ENCODE assay signal across 10 cellular contexts in the genomic region with DNA sequence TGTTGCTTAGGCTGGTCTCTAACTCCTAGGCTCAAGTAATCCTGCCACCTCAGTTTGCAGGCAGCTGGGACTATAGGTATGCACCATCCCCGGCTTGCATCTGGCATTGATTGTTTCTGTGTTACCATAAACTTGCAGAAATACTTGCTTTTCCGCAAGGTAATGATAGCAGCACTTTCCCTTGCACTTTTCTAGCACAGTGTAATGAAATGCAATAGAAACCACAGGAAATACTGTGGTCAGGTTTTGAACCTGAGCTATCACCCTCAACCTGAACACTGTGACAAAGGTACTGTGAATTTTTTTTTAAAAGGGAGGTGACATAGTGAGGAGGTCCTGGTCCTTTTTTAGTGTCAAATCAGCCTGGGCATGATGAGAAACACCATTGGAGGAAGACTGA. TPM values are rescaled to one million over a fixed set of nuclear protein-coding genes. Genes with fewer than 3 reads are reported as not detected.
DNase-seq lines count a peak whose midpoint lies in the region; ATAC-seq and TF ChIP-seq lines count a peak whose summit lies in the region.
"Had no signal": no experiment of that assay in that cellular context is flagged by ENCODE, and none has a peak within 500 bp of the region (broad histone marks: within the 10 kb centered on the region; RNA-seq: fewer than 3 reads in every experiment).

No MANE protein-coding gene starts in this region.

- H3F3A ChIP-seq in smooth muscle cell (ENCODE audit: low read depth), result no peaks in the 10 kb centered on the region

- H3K9me3 ChIP-seq in smooth muscle cell (replicated peaks; ENCODE audit: low read depth), result no peaks in the 10 kb centered on the region
- no peaks in the 10 kb centered on the region for H3K9me3 ChIP-seq in vagina
- H3K9me3 ChIP-seq in tibial artery, result no peaks in the 10 kb centered on the region
- H3K9me3 ChIP-seq: heart right ventricle had no signal

- DNase-seq in activated T-helper 1 cell treated with anti-CD3 and anti-CD28 coated beads, Interleukin-12 subunit alpha, Interleukin-12 subunit beta, Interleukin-2, Interleukin-4 antibody, amounts not matched to agents 30 ng/mL and 10 ng/mL and 1 ng/mL, durations not matched to agents 14 hours and 24 hours and 36 hours (ENCODE audit: low spot score), result peak; percentile 42
- DNase-seq in smooth muscle cell (lab: John Stamatoyannopoulos, UW; ENCODE audit: unreplicated experiment) (no peak), vagina (ENCODE audit: extremely low spot score in 2 of 2) (no peak), midbrain (lab: John Stamatoyannopoulos, UW) (no peak), tibial artery (no peak)
- DNase-seq: heart right ventricle, NCI-H524 treated with DMSO at 0.1 percent for 48 hours had no signal

- peak; percentile 88 for ATAC-seq in GM18502 (IDR thresholded peaks at IDR 0.05; ENCODE audit: poor library complexity, unreplicated experiment)
- peak; percentile 69 for ATAC-seq in GM19467 (IDR thresholded peaks at IDR 0.05; ENCODE audit: unreplicated experiment)
- peak; percentile 81 for ATAC-seq in HG03432 (IDR thresholded peaks at IDR 0.05; ENCODE audit: unreplicated experiment)

- H3K27me3 Mint-ChIP-seq in activated T-helper 1 cell treated with anti-CD3 and anti-CD28 coated beads, Interleukin-12 subunit alpha, Interleukin-12 subunit beta, Interleukin-2, Interleukin-4 antibody, amounts not matched to agents 30 ng/mL and 10 ng/mL and 1 ng/mL, durations not matched to agents 14 hours and 24 hours and 36 hours (ENCODE audit: insufficient read depth), result no peaks in the 10 kb centered on the region

- H3K79me2 ChIP-seq in smooth muscle cell (ENCODE audit: low read depth), result no peaks in the 10 kb centered on the region

- H3K4me3 ChIP-seq in smooth muscle cell (no peak overlapping the region), vagina (no peak overlapping the region), tibial artery (no peak overlapping the region)
- H3K4me3 ChIP-seq: heart right ventricle had no signal

- 75% methylated on average over 2 of the region's 2 CpGs for WGBS in smooth muscle cell (ENCODE audit: low lambda C conversion rate)

- peak overlapping the region; percentile 8 for H3K27ac Mint-ChIP-seq in activated T-helper 1 cell treated with anti-CD3 and anti-CD28 coated beads, Interleukin-12 subunit alpha, Interleukin-12 subunit beta, Interleukin-2, Interleukin-4 antibody, amounts not matched to agents 30 ng/mL and 10 ng/mL and 1 ng/mL, durations not matched to agents 14 hours and 24 hours and 36 hours

- peaks cover 69% of the 10 kb centered on the region for H3K4me1 Mint-ChIP-seq in activated T-helper 1 cell treated with anti-CD3 and anti-CD28 coated beads, Interleukin-12 subunit alpha, Interleukin-12 subunit beta, Interleukin-2, Interleukin-4 antibody, amounts not matched to agents 30 ng/mL and 10 ng/mL and 1 ng/mL, durations not matched to agents 14 hours and 24 hours and 36 hours (ENCODE audit: low read depth)

- no peaks in the 10 kb centered on the region for H4K20me1 ChIP-seq in smooth muscle cell (ENCODE audit: low read depth)

- H3K4me3 Mint-ChIP-seq in activated T-helper 1 cell treated with anti-CD3 and anti-CD28 coated beads, Interleukin-12 subunit alpha, Interleukin-12 subunit beta, Interleukin-2, Interleukin-4 antibody, amounts not matched to agents 30 ng/mL and 10 ng/mL and 1 ng/mL, durations not matched to agents 14 hours and 24 hours and 36 hours, result peak overlapping the region; percentile 37

- peaks cover 10% of the 10 kb centered on the region for H3K36me3 Mint-ChIP-seq in activated T-helper 1 cell treated with anti-CD3 and anti-CD28 coated beads, Interleukin-12 subunit alpha, Interleukin-12 subunit beta, Interleukin-2, Interleukin-4 antibody, amounts not matched to agents 30 ng/mL and 10 ng/mL and 1 ng/mL, durations not matched to agents 14 hours and 24 hours and 36 hours (ENCODE audit: low read depth)

- no peak for TF ChIP-seq POLR2A in vagina (IDR thresholded peaks at IDR 0.05)

- H3K27ac ChIP-seq in smooth muscle cell (ENCODE audit: low read depth), result no peak overlapping the region
- no peak overlapping the region for H3K27ac ChIP-seq in vagina
- no peak overlapping the region for H3K27ac ChIP-seq in tibial artery

- TF ChIP-seq CTCF in smooth muscle cell (IDR thresholded peaks at IDR 0.05; ENCODE audit: borderline replicate concordance, insufficient read depth, poor library complexity, severe bottlenecking), result no peak
- TF ChIP-seq CTCF in vagina (IDR thresholded peaks at IDR 0.05), result no peak
- no peak for TF ChIP-seq CTCF in tibial artery (IDR thresholded peaks at IDR 0.05)

- no peak overlapping the region for H3K9ac ChIP-seq in smooth muscle cell (ENCODE audit: low read depth)

- H2AFZ ChIP-seq in smooth muscle cell (ENCODE audit: low read depth), result no peak overlapping the region

- H3K4me1 ChIP-seq in smooth muscle cell (ENCODE audit: low read depth) (peaks cover 6% of the 10 kb centered on the region), vagina (peaks cover 11% of the 10 kb centered on the region), tibial artery (peaks cover 0 to 3% (median 0%) of the 10 kb centered on the region in 4 donors)

- H3K36me3 ChIP-seq in smooth muscle cell (ENCODE audit: low read depth), result no peaks in the 10 kb centered on the region
- no peaks in the 10 kb centered on the region for H3K36me3 ChIP-seq in vagina
- H3K36me3 ChIP-seq in tibial artery, result no peaks in the 10 kb centered on the region
- H3K36me3 ChIP-seq: heart right ventricle had no signal

- H3K27me3 ChIP-seq in smooth muscle cell (ENCODE audit: low read depth) (peaks cover 77% of the 10 kb centered on the region), vagina (no peaks in the 10 kb centered on the region), tibial artery (peaks cover 0 to 5% of the 10 kb centered on the region in 2 donors)
- H3K27me3 ChIP-seq: heart right ventricle had no signal

- intact Hi-C loops in activated T-helper 1 cell treated with anti-CD3 and anti-CD28 coated beads, Interleukin-12 subunit alpha, Interleukin-12 subunit beta, Interleukin-2, Interleukin-4 antibody, amounts not matched to agents 30 ng/mL and 10 ng/mL and 1 ng/mL, durations not matched to agents 14 hours and 24 hours and 36 hours (cut with micrococcal nuclease), result loop anchor here (5.0 kb wide), 4 partner anchors 35 to 715 kb away; a partner anchor contains a TSS
- intact Hi-C loops in vagina (cut with DNase I) (no loop called here), tibial artery (cut with DNase I; ENCODE audit: low total_unique reads) (no loop called here)

- H3K4me2 ChIP-seq in smooth muscle cell, result no peak overlapping the region

- H3K9me3 Mint-ChIP-seq in activated T-helper 1 cell treated with anti-CD3 and anti-CD28 coated beads, Interleukin-12 subunit alpha, Interleukin-12 subunit beta, Interleukin-2, Interleukin-4 antibody, amounts not matched to agents 30 ng/mL and 10 ng/mL and 1 ng/mL, durations not matched to agents 14 hours and 24 hours and 36 hours, result no peaks in the 10 kb centered on the region

RNA-seq across cellular contexts. Expression of a gene that starts 38.3 kb away (rescaled TPM):
- total RNA-seq in activated T-helper 1 cell treated with anti-CD3 and anti-CD28 coated beads, Interleukin-12 subunit alpha, Interleukin-12 subunit beta, Interleukin-2, Interleukin-4 antibody, amounts not matched to agents 30 ng/mL and 10 ng/mL and 1 ng/mL, durations not matched to agents 14 hours and 24 hours and 36 hours, result 1.6 and 2.3 TPM in 2 replicates
- total RNA-seq in smooth muscle cell (0.09 and 1.2 TPM in 2 replicates), vagina (not detected)
- 0.38 TPM in 1 of 2 replicates, not detected in the other for polyA plus RNA-seq in smooth muscle cell
